In genomic region chr1:230858918-230859819, GRCh38 we compare ENCODE assay signal across 12 cellular contexts. TPM values are rescaled to one million over a fixed set of nuclear protein-coding genes. Genes with fewer than 3 reads are reported as not detected.
DNase-seq lines count a peak whose midpoint lies in the region; ATAC-seq and TF ChIP-seq lines count a peak whose summit lies in the region.
"Had no signal": no experiment of that assay in that cellular context is flagged by ENCODE, and none has a peak within 500 bp of the region (broad histone marks: within the 10 kb centered on the region; RNA-seq: fewer than 3 reads in every experiment).

No MANE protein-coding gene starts in this region.

- H4K8ac ChIP-seq in mesendoderm (ENCODE audit: low read depth, low read length) = no peak overlapping the region

- peaks cover 19% of the 10 kb centered on the region for H3K79me2 ChIP-seq in mesendoderm (ENCODE audit: control insufficient read depth, insufficient read depth, low read length)

- peaks cover 31% of the 10 kb centered on the region for H3K4me1 Mint-ChIP-seq in type B pancreatic cell (ENCODE audit: unreplicated experiment)
- H3K4me1 Mint-ChIP-seq in stimulated activated naive B cell treated with anti-CD40 and anti-IgM and Interleukin-4, amounts not matched to agents 10 μg/mL and 1 μg/mL and 100 μg/mL, for 72 hours = peaks cover 4 to 6% of the 10 kb centered on the region in 2 donors

- no peak for TF ChIP-seq CTCF in type B pancreatic cell (conservative IDR thresholded peaks at IDR 0.05)

- H3K4me3 ChIP-seq in mesendoderm (ENCODE audit: low read length) (no peak overlapping the region), H7 (ENCODE audit: insufficient read depth, low read depth, low read length) (no peak overlapping the region)

- H3K9me3 Mint-ChIP-seq in type B pancreatic cell = no peaks in the 10 kb centered on the region
- no peaks in the 10 kb centered on the region for H3K9me3 Mint-ChIP-seq in stimulated activated naive B cell treated with anti-CD40 and anti-IgM and Interleukin-4, amounts not matched to agents 10 μg/mL and 1 μg/mL and 100 μg/mL, for 72 hours

- H3K23ac ChIP-seq in mesendoderm (ENCODE audit: low read length) = no peak overlapping the region

- no peaks in the 10 kb centered on the region for H3K36me3 ChIP-seq in mesendoderm (ENCODE audit: control insufficient read depth, insufficient read depth, low read length)
- H3K36me3 ChIP-seq in H7 (replicated peaks; ENCODE audit: control insufficient read depth, insufficient read depth, low read length) = no peaks in the 10 kb centered on the region

- no CpG with 5 or more reads among the region's 12 CpGs for WGBS in mesendoderm (ENCODE audit: extremely low coverage, insufficient coverage, low lambda C conversion rate)

- H3K36me3 Mint-ChIP-seq in type B pancreatic cell = peaks cover 45% of the 10 kb centered on the region
- peaks cover 0 to 2% of the 10 kb centered on the region in 2 donors for H3K36me3 Mint-ChIP-seq in stimulated activated naive B cell treated with anti-CD40 and anti-IgM and Interleukin-4, amounts not matched to agents 10 μg/mL and 1 μg/mL and 100 μg/mL, for 72 hours

- peak; percentile 77 for DNase-seq in NCI-H82 (lab: John Stamatoyannopoulos, UW)
- peak; percentile 59 for DNase-seq in epidermal melanocyte (ENCODE audit: insufficient read length, low spot score)
- DNase-seq in mesendoderm = peak; percentile 74
- DNase-seq in type B pancreatic cell (ENCODE audit: extremely low spot score, unreplicated experiment) = no peak
- no peak for DNase-seq in NCI-H1092 treated with DMSO at 0.1 percent for 48 hours (lab: John Stamatoyannopoulos, UW)
- DNase-seq in stimulated activated naive B cell treated with anti-CD40 and anti-IgM and Interleukin-4, amounts not matched to agents 10 μg/mL and 1 μg/mL and 100 μg/mL, for 72 hours = no peak
- DNase-seq in H7 = no peak
- DNase-seq: cortex of kidney; GDM1; KBM-7; stimulated activated naive CD4-positive, alpha-beta T cell treated with Interleukin-2 at 50 U/mL for 16 hours; T-helper 2 cell had no signal

- no peak overlapping the region for H3K4ac ChIP-seq in mesendoderm (ENCODE audit: low read depth, low read length)

- H3K4me1 ChIP-seq in mesendoderm (ENCODE audit: control insufficient read depth, low read depth, low read length) = peaks cover 12% of the 10 kb centered on the region

- peaks cover 21% of the 10 kb centered on the region for H3K79me1 ChIP-seq in mesendoderm (ENCODE audit: low read length)

- H3K4me3 Mint-ChIP-seq in type B pancreatic cell = peak overlapping the region; percentile 23
- no peak overlapping the region for H3K4me3 Mint-ChIP-seq in stimulated activated naive B cell treated with anti-CD40 and anti-IgM and Interleukin-4, amounts not matched to agents 10 μg/mL and 1 μg/mL and 100 μg/mL, for 72 hours

- no peak overlapping the region for H3K27ac Mint-ChIP-seq in type B pancreatic cell
- no peak overlapping the region for H3K27ac Mint-ChIP-seq in stimulated activated naive B cell treated with anti-CD40 and anti-IgM and Interleukin-4, amounts not matched to agents 10 μg/mL and 1 μg/mL and 100 μg/mL, for 72 hours

- H3K4me2 ChIP-seq in mesendoderm (ENCODE audit: low read length) = no peak overlapping the region

- no peaks in the 10 kb centered on the region for H3K27me3 ChIP-seq in mesendoderm (ENCODE audit: insufficient read depth, low read length, poor library complexity)
- H3K27me3 ChIP-seq in H7 (ENCODE audit: control insufficient read depth, insufficient read depth, low read length) = no peaks in the 10 kb centered on the region

- no peaks in the 10 kb centered on the region for H3K27me3 Mint-ChIP-seq in type B pancreatic cell
- H3K27me3 Mint-ChIP-seq in stimulated activated naive B cell treated with anti-CD40 and anti-IgM and Interleukin-4, amounts not matched to agents 10 μg/mL and 1 μg/mL and 100 μg/mL, for 72 hours = peaks cover 0 to 1% of the 10 kb centered on the region in 2 donors

- H2BK5ac ChIP-seq in mesendoderm (ENCODE audit: low read length) = no peak overlapping the region

- H4K5ac ChIP-seq in mesendoderm (ENCODE audit: low read length) = no peak overlapping the region

- H3K18ac ChIP-seq in mesendoderm (ENCODE audit: low read length) = no peak overlapping the region

- ATAC-seq in stimulated activated naive B cell treated with anti-CD40 and anti-IgM and Interleukin-4, amounts not matched to agents 10 μg/mL and 1 μg/mL and 100 μg/mL, for 72 hours (replicated peaks) = no peak

- H3K56ac ChIP-seq in mesendoderm (ENCODE audit: low read length) = no peak overlapping the region

- H2AK5ac ChIP-seq in mesendoderm (ENCODE audit: low read length) = no peak overlapping the region

- H3K27ac ChIP-seq in mesendoderm (ENCODE audit: low read depth, low read length) = peak overlapping the region; percentile 47

- H2BK15ac ChIP-seq in mesendoderm (replicated peaks; ENCODE audit: low read depth) = no peak overlapping the region

- no peak overlapping the region for H2BK120ac ChIP-seq in mesendoderm (ENCODE audit: low read depth, low read length)

- H3K9ac ChIP-seq in mesendoderm (ENCODE audit: low read length) = no peak overlapping the region

RNA-seq across cellular contexts. Expression of gene C1orf198, which starts 9.2 kb away (rescaled TPM):
- 29.8 TPM for polyA plus RNA-seq in mesendoderm (2013, experiment 1 of 2)
- polyA plus RNA-seq in mesendoderm (2013, experiment 2 of 2) = 29.2 TPM
- total RNA-seq in type B pancreatic cell (ENCODE audit: low replicate concordance) = 42.1 and 62.5 TPM in 2 replicates
- 38.6 and 52.0 TPM in 2 replicates for total RNA-seq in H7 (2014; rRNA removed; shearing (Covaris generic))

Comparison
In these comparisons a context has a peak if more than half of its experiments do, and no peak if none do; other contexts are left out.
1. DNase-seq: peak in NCI-H82 (single experiment), epidermal melanocyte (single experiment) and mesendoderm (single experiment); none in type B pancreatic cell (single experiment), NCI-H1092 treated with DMSO at 0.1 percent for 48 hours (single experiment), stimulated activated naive B cell treated with anti-CD40 and anti-IgM and Interleukin-4, amounts not matched to agents 10 μg/mL and 1 μg/mL and 100 μg/mL, for 72 hours (single experiment) and H7 (single experiment).